Comparison of ENCODE assay signal across 1 cellular context in the genomic region with DNA sequence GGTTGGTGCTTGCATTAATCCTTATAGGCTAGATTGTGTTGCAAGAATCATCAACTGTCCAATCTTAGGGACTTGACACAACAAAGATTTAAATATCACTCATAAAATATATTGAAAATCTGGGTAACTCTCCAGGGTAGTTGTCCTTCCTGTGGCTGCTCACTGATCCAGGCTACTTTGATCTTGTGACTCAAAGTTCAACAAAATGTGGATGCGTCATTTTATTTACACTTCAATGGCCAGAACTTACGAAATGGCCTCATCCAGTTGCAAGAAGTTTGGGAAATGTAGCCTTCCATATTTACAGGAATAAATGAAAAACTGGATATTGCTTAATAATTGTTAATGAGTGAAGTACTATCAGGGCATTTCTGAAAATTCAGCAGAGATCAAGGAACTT.
TF ChIP-seq lines count a peak whose summit lies in the region.

No MANE protein-coding gene starts in this region.

TF ChIP-seq in HepG2, 621 proteins besides CTCF, POLR2A, EP300 and RAD21 (continued from another document and continues in another):
- TF ChIP-seq ZGPAT (CRISPR knock-in tag; IDR thresholded peaks at IDR 0.05) (peak; percentile 61), KDM5B (CRISPR knock-in tag; IDR thresholded peaks at IDR 0.05; ENCODE audit: borderline replicate concordance) (no peak), ZNF766 (CRISPR knock-in tag; IDR thresholded peaks at IDR 0.05; ENCODE audit: borderline replicate concordance) (no peak), PBX2 (CRISPR knock-in tag; IDR thresholded peaks at IDR 0.05) (no peak), CREB3 (CRISPR knock-in tag; IDR thresholded peaks at IDR 0.05) (no peak), CHD2 (IDR thresholded peaks at IDR 0.05; ENCODE audit: low read depth, low read length) (no peak), JUNB (CRISPR knock-in tag; IDR thresholded peaks at IDR 0.05; ENCODE audit: borderline replicate concordance) (no peak), THYN1 (CRISPR knock-in tag; IDR thresholded peaks at IDR 0.05; ENCODE audit: borderline replicate concordance, low read depth) (no peak), POGK (CRISPR knock-in tag; conservative IDR thresholded peaks at IDR 0.05) (no peak), HNRNPK (IDR thresholded peaks at IDR 0.05; ENCODE audit: low read depth, low read length, poor library complexity, severe bottlenecking) (no peak), ZNF451 (CRISPR knock-in tag; IDR thresholded peaks at IDR 0.05) (no peak), RCOR2 (CRISPR knock-in tag; IDR thresholded peaks at IDR 0.05) (peak; percentile 49; the same call in 1 of the 2 replicates), MZF1 (CRISPR knock-in tag; IDR thresholded peaks at IDR 0.05; ENCODE audit: borderline replicate concordance) (no peak), PAF1 (CRISPR knock-in tag; IDR thresholded peaks at IDR 0.05) (no peak), ZNF460 (CRISPR knock-in tag; IDR thresholded peaks at IDR 0.05; ENCODE audit: borderline replicate concordance) (no peak), ASH2L (IDR thresholded peaks at IDR 0.05; ENCODE audit: insufficient read length, low read depth, low read length) (peak; percentile 58), HBP1 (CRISPR knock-in tag; IDR thresholded peaks at IDR 0.05; ENCODE audit: low read depth) (no peak), RORA (CRISPR knock-in tag; IDR thresholded peaks at IDR 0.05) (no peak), ZFP36L2 (CRISPR knock-in tag; IDR thresholded peaks at IDR 0.05) (no peak), ZSCAN20 (CRISPR knock-in tag; IDR thresholded peaks at IDR 0.05; ENCODE audit: borderline replicate concordance) (no peak), ZNF441 (CRISPR knock-in tag; IDR thresholded peaks at IDR 0.05; ENCODE audit: borderline replicate concordance) (no peak), ZNF512 (CRISPR knock-in tag; IDR thresholded peaks at IDR 0.05) (no peak), ZNF207 (IDR thresholded peaks at IDR 0.05; ENCODE audit: borderline replicate concordance) (no peak), SCMH1 (CRISPR knock-in tag; IDR thresholded peaks at IDR 0.05; ENCODE audit: borderline replicate concordance) (no peak), TGIF2 (CRISPR knock-in tag; IDR thresholded peaks at IDR 0.05) (no peak), ZNF749 (CRISPR knock-in tag; IDR thresholded peaks at IDR 0.05; ENCODE audit: borderline replicate concordance) (no peak), NAIF1 (CRISPR knock-in tag; IDR thresholded peaks at IDR 0.05; ENCODE audit: borderline replicate concordance) (no peak), PPARG (CRISPR knock-in tag; conservative IDR thresholded peaks at IDR 0.05) (no peak), PHF8 (CRISPR knock-in tag; IDR thresholded peaks at IDR 0.05) (no peak), HOXD1 (CRISPR knock-in tag; IDR thresholded peaks at IDR 0.05) (no peak), ZNF672 (CRISPR knock-in tag; IDR thresholded peaks at IDR 0.05) (no peak), CREM (IDR thresholded peaks at IDR 0.05) (peak; percentile 61), CREM (CRISPR knock-in tag; IDR thresholded peaks at IDR 0.05) (no peak)
- TF ChIP-seq, protein P1, sequence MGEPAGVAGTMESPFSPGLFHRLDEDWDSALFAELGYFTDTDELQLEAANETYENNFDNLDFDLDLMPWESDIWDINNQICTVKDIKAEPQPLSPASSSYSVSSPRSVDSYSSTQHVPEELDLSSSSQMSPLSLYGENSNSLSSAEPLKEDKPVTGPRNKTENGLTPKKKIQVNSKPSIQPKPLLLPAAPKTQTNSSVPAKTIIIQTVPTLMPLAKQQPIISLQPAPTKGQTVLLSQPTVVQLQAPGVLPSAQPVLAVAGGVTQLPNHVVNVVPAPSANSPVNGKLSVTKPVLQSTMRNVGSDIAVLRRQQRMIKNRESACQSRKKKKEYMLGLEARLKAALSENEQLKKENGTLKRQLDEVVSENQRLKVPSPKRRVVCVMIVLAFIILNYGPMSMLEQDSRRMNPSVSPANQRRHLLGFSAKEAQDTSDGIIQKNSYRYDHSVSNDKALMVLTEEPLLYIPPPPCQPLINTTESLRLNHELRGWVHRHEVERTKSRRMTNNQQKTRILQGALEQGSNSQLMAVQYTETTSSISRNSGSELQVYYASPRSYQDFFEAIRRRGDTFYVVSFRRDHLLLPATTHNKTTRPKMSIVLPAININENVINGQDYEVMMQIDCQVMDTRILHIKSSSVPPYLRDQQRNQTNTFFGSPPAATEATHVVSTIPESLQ (CRISPR knock-in tag; conservative IDR thresholded peaks at IDR 0.05), result no peak
- TF ChIP-seq, protein P2, sequence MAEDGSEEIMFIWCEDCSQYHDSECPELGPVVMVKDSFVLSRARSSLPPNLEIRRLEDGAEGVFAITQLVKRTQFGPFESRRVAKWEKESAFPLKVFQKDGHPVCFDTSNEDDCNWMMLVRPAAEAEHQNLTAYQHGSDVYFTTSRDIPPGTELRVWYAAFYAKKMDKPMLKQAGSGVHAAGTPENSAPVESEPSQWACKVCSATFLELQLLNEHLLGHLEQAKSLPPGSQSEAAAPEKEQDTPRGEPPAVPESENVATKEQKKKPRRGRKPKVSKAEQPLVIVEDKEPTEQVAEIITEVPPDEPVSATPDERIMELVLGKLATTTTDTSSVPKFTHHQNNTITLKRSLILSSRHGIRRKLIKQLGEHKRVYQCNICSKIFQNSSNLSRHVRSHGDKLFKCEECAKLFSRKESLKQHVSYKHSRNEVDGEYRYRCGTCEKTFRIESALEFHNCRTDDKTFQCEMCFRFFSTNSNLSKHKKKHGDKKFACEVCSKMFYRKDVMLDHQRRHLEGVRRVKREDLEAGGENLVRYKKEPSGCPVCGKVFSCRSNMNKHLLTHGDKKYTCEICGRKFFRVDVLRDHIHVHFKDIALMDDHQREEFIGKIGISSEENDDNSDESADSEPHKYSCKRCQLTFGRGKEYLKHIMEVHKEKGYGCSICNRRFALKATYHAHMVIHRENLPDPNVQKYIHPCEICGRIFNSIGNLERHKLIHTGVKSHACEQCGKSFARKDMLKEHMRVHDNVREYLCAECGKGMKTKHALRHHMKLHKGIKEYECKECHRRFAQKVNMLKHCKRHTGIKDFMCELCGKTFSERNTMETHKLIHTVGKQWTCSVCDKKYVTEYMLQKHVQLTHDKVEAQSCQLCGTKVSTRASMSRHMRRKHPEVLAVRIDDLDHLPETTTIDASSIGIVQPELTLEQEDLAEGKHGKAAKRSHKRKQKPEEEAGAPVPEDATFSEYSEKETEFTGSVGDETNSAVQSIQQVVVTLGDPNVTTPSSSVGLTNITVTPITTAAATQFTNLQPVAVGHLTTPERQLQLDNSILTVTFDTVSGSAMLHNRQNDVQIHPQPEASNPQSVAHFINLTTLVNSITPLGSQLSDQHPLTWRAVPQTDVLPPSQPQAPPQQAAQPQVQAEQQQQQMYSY (CRISPR knock-in tag; IDR thresholded peaks at IDR 0.05), result no peak
- TF ChIP-seq, protein P3, sequence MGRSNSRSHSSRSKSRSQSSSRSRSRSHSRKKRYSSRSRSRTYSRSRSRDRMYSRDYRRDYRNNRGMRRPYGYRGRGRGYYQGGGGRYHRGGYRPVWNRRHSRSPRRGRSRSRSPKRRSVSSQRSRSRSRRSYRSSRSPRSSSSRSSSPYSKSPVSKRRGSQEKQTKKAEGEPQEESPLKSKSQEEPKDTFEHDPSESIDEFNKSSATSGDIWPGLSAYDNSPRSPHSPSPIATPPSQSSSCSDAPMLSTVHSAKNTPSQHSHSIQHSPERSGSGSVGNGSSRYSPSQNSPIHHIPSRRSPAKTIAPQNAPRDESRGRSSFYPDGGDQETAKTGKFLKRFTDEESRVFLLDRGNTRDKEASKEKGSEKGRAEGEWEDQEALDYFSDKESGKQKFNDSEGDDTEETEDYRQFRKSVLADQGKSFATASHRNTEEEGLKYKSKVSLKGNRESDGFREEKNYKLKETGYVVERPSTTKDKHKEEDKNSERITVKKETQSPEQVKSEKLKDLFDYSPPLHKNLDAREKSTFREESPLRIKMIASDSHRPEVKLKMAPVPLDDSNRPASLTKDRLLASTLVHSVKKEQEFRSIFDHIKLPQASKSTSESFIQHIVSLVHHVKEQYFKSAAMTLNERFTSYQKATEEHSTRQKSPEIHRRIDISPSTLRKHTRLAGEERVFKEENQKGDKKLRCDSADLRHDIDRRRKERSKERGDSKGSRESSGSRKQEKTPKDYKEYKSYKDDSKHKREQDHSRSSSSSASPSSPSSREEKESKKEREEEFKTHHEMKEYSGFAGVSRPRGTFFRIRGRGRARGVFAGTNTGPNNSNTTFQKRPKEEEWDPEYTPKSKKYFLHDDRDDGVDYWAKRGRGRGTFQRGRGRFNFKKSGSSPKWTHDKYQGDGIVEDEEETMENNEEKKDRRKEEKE (IDR thresholded peaks at IDR 0.05), result no peak
- TF ChIP-seq, protein P4, sequence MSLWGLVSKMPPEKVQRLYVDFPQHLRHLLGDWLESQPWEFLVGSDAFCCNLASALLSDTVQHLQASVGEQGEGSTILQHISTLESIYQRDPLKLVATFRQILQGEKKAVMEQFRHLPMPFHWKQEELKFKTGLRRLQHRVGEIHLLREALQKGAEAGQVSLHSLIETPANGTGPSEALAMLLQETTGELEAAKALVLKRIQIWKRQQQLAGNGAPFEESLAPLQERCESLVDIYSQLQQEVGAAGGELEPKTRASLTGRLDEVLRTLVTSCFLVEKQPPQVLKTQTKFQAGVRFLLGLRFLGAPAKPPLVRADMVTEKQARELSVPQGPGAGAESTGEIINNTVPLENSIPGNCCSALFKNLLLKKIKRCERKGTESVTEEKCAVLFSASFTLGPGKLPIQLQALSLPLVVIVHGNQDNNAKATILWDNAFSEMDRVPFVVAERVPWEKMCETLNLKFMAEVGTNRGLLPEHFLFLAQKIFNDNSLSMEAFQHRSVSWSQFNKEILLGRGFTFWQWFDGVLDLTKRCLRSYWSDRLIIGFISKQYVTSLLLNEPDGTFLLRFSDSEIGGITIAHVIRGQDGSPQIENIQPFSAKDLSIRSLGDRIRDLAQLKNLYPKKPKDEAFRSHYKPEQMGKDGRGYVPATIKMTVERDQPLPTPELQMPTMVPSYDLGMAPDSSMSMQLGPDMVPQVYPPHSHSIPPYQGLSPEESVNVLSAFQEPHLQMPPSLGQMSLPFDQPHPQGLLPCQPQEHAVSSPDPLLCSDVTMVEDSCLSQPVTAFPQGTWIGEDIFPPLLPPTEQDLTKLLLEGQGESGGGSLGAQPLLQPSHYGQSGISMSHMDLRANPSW (CRISPR knock-in tag; IDR thresholded peaks at IDR 0.05; ENCODE audit: borderline replicate concordance), result no peak
